Comparison of ENCODE assay signal across 8 cellular contexts in the genomic region with DNA sequence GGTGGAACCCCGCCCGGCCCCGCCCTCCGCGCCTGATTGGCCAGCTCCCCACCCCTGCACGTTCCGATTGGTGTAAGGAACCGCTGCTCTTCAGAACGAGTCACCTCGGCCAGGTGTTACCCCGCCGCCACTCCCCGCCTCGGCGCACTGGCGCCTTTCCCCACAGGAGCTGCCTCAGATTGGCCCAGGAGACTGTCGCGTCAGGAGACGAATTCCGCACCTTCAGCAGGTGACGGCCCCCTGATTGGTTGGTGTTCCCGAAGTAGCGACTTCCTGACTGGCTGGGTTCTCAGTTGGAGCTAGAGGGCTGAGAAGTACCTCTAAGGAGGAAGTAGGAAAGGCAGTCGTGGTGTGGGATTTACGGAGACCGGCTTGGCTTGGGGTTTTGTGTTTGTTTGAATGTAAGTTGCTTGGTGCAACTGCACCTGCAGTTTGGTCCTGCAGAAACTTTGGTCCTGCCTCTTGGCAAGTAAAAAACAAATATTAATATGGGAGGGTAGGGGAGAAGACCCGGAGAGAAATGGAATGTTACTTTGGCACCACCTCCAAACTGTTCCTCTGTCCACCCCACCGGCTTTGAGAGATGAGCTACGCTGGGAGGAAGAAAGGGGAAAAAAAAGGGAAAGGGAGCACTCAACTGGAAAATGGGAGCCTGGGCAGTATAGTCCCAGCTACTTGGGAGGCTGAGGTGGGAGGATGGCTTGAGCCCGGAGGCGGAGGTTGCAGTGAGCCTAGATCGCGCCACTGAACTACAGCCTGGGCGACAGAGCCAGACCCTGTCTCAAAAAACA. TPM values are rescaled to one million over a fixed set of nuclear protein-coding genes. Genes with fewer than 3 reads are reported as not detected.
A peak's percentile ranks its signal among the peaks of the same experiment; 100 is the strongest.
DNase-seq lines count a peak whose midpoint lies in the region; ATAC-seq and TF ChIP-seq lines count a peak whose summit lies in the region.

No MANE protein-coding gene starts in this region.

- peak overlapping the region; percentile 58 for H3K4me3 ChIP-seq in AG04450 (ENCODE audit: low read depth, low read length)
- H3K4me3 ChIP-seq in choroid plexus epithelial cell (ENCODE audit: low read depth, low read length), result peak overlapping the region; percentile 73

- DNase-seq in AG04450 (ENCODE audit: low read depth, low spot score), result no peak
- peak; percentile 83 for DNase-seq in NCI-H2227 treated with DMSO at 0.1 percent for 48 hours (lab: John Stamatoyannopoulos, UW)
- peak; percentile 77 for DNase-seq in activated CD4-positive, alpha-beta T cell treated with anti-CD3 and anti-CD28 coated beads for 1 hour
- DNase-seq in choroid plexus epithelial cell (ENCODE audit: low read depth), result peak; percentile 72
- peak; percentile 96 for DNase-seq in left kidney (ENCODE audit: low read depth, low spot score)
- DNase-seq in stimulated activated CD4-positive, alpha-beta T cell treated with anti-CD3 and anti-CD28 coated beads, Interleukin-2, amount 100 ng/mL, for 4 hours (ENCODE audit: low read depth), result peak; percentile 84

- ATAC-seq in GM18909 (IDR thresholded peaks at IDR 0.05; ENCODE audit: poor library complexity, unreplicated experiment) (peak; percentile 90), HG03135 (IDR thresholded peaks at IDR 0.05; ENCODE audit: unreplicated experiment) (peak; percentile 86)

- CTCF ChIA-PET in AG04450 (lab: Charles Lee), result interaction anchor here (0.6 to 2.2 kb wide), 6 partner anchors 20 to 76 kb away, joined by 3 to 7 read pairs (median 4); partner anchors contain the start of gene KLHDC9

- no peak overlapping the region for H3K27ac ChIP-seq in AG04450 (ENCODE audit: low read depth, low read length)

- H3K9me3 ChIP-seq in AG04450 (ENCODE audit: control insufficient read depth, insufficient read depth, low read length), result no peaks in the 10 kb centered on the region

- TF ChIP-seq CTCF in AG04450 (IDR thresholded peaks at IDR 0.05; ENCODE audit: low read depth, low read length) (no peak), choroid plexus epithelial cell (conservative IDR thresholded peaks at IDR 0.05; ENCODE audit: low read depth, low read length) (no peak)

- POLR2A ChIA-PET in AG04450 (lab: Yijun Ruan, JAX), result interaction anchor here (0.5 to 1.9 kb wide), 3 partner anchors 24 to 27 kb away, joined by 4 to 11 read pairs (median 7); partner anchors contain the start of gene USF1

- H3K27me3 ChIP-seq in AG04450 (ENCODE audit: control insufficient read depth, insufficient read depth, low read length), result peaks cover 25% of the 10 kb centered on the region

RNA-seq across cellular contexts. Expression of gene F11R, which starts 0.4 kb away (rescaled TPM):
- polyA plus RNA-seq in AG04450 (2011; rRNA removed), result 1.7 and 2.0 TPM in 2 replicates
- 2.1 and 2.2 TPM in 2 replicates for polyA minus RNA-seq in AG04450 (2011; rRNA and poly(A)+ RNA removed)

RNA-seq across cellular contexts. Expression of gene TSTD1, which starts 17.4 kb away (rescaled TPM):
- polyA plus RNA-seq in AG04450 (2011; rRNA removed), result 0.33 TPM in 1 of 2 replicates, not detected in the other
- not detected in 2 replicates for polyA minus RNA-seq in AG04450 (2011; rRNA and poly(A)+ RNA removed)

RNA-seq across cellular contexts. Expression of gene USF1, which starts 24.4 kb away (rescaled TPM):
- 32.6 and 37.6 TPM in 2 replicates for polyA plus RNA-seq in AG04450 (2011; rRNA removed)
- polyA minus RNA-seq in AG04450 (2011; rRNA and poly(A)+ RNA removed), result 110 and 126 TPM in 2 replicates

RNA-seq across cellular contexts. Expression of gene ARHGAP30, which starts 48.3 kb away (rescaled TPM):
- not detected in 2 replicates for polyA plus RNA-seq in AG04450 (2011; rRNA removed)
- 0.09 TPM in 1 of 2 replicates, not detected in the other for polyA minus RNA-seq in AG04450 (2011; rRNA and poly(A)+ RNA removed)
